11 cellular contexts compared by ENCODE assay signal in genomic region chr17:18476508-18477308, GRCh38. TPM values are rescaled to one million over a fixed set of nuclear protein-coding genes. Genes with fewer than 3 reads are reported as not detected.
DNase-seq lines count a peak whose midpoint lies in the region; ATAC-seq and FAIRE-seq lines count a peak whose summit lies in the region.
"Not testable (repeated sequence)": the region's sequence is repeated elsewhere in the genome, so short reads cannot be mapped to it uniquely, and the experiment has no call there.
"Had no signal": no experiment of that assay in that cellular context is flagged by ENCODE, and none has a peak within 500 bp of the region (broad histone marks: within the 10 kb centered on the region; RNA-seq: fewer than 3 reads in every experiment).

Gene LGALS9C, plus strand, starts transcription at chr17:18476789. Its CDS starts 66 bp downstream, at chr17:18476855.

- H3K36me3 ChIP-seq in small intestine (ENCODE audit: control insufficient read depth in 2 of 2, insufficient read depth in 2 of 2, low read length in 2 of 2) = not testable (repeated sequence)

- WGBS in right cardiac atrium = 70% methylated on average over 6 of the region's 9 CpGs
- WGBS in small intestine, 3 donors = 14 to 39% (median 29%) methylated on average over 6 of the region's 9 CpGs

- not testable (repeated sequence) for FAIRE-seq in RCC 7860 (lab: Jason Lieb, UNC); small intestine (lab: Jason Lieb, UNC)

- H3K9me3 ChIP-seq in right cardiac atrium (ENCODE audit: control insufficient read depth, low read length); small intestine (ENCODE audit: control insufficient read depth, low read depth): not testable (repeated sequence)

- H3K27ac ChIP-seq in right cardiac atrium (ENCODE audit: low read length) = not testable (repeated sequence)
- H3K27ac ChIP-seq in small intestine (ENCODE audit: low read depth in 1 of 2, low read length in 1 of 2) = peak within 1 kb of the TSS; percentile 63 to 78

- ATAC-seq in HG02623 (IDR thresholded peaks at IDR 0.05; ENCODE audit: unreplicated experiment) (peak; percentile 57), HG03469 (IDR thresholded peaks at IDR 0.05; ENCODE audit: unreplicated experiment) (peak; percentile 59), right cardiac atrium (peak; percentile 41 to 64)

- intact Hi-C loops in right cardiac atrium (cut with DNase I) = not testable (repeated sequence)

- H3K27me3 ChIP-seq in right cardiac atrium (ENCODE audit: control insufficient read depth, insufficient read depth); small intestine (ENCODE audit: control insufficient read depth in 2 of 2, insufficient read depth in 2 of 2, low read length in 2 of 2): not testable (repeated sequence)

- H3K4me3 ChIP-seq in right cardiac atrium (ENCODE audit: low read length); small intestine (ENCODE audit: low read depth in 1 of 2, low read length in 2 of 2): not testable (repeated sequence)

- DNase-seq in COLO668 (lab: John Stamatoyannopoulos, UW; ENCODE audit: unreplicated experiment) (peak; percentile 15), GM19238 (ENCODE audit: insufficient read length, low spot score) (peak; percentile 27), RCC 7860 (ENCODE audit: low spot score) (peak; percentile 29), right cardiac atrium (peak in 1 of 3 donors; percentile 58), small intestine (peak; percentile 62)
- DNase-seq in activated effector memory CD4-positive, alpha-beta T cell treated with anti-CD3 and anti-CD28 coated beads, Interleukin-2, amount 50 U/mL, for 16 hours = peak; percentile 61

- not testable (repeated sequence) for H3K4me1 ChIP-seq in right cardiac atrium (ENCODE audit: control insufficient read depth, insufficient read depth, low read length); small intestine (ENCODE audit: control insufficient read depth in 2 of 2, insufficient read depth in 1 of 2, low read depth in 1 of 2, low read length in 1 of 2)

RNA-seq across cellular contexts. Expression of gene LGALS9C, which starts in this region (rescaled TPM):
- under 1 TPM in 1 of 4 donors, not detected in 3; 0.20 TPM for total RNA-seq in right cardiac atrium
- polyA plus RNA-seq in right cardiac atrium = not detected
- 10 to 100 TPM in 1 of 3 donors, 1 to 10 TPM in 2; 4.5 to 18.0 (median 10.0) TPM for polyA plus RNA-seq in small intestine
- total RNA-seq: K562, ovary, tibial nerve had no signal
- polyA plus RNA-seq: K562 had no signal

Comparison
In these comparisons a context has a peak if more than half of its experiments do, and no peak if none do; other contexts are left out.
1. Peak in ATAC-seq in right cardiac atrium; RNA of the gene not detected or under 1 TPM.